In genomic region chr1:30172757-30173156, GRCh38 we compare ENCODE assay signal across 18 cellular contexts.
"Had no signal": no experiment of that assay in that cellular context is flagged by ENCODE, and none has a peak within 500 bp of the region (broad histone marks: within the 10 kb centered on the region; RNA-seq: fewer than 3 reads in every experiment).

No MANE protein-coding gene starts in this region.

- H3K36me3 Mint-ChIP-seq: stimulated activated effector memory CD8-positive, alpha-beta T cell treated with anti-CD3 and anti-CD28 coated beads, Interleukin-12 subunit alpha, Interleukin-12 subunit beta, amount 100 ng/mL, for 72 hours had no signal

- H3K4me3 Mint-ChIP-seq: dendritic cell treated with granulocyte-macrophage colony-stimulating factor and Interleukin-4, amounts not matched to agents 40 ng/mL and 50 ng/mL, for 4 days; natural killer cell; stimulated activated effector memory CD8-positive, alpha-beta T cell treated with anti-CD3 and anti-CD28 coated beads, Interleukin-12 subunit alpha, Interleukin-12 subunit beta, amount 100 ng/mL, for 72 hours had no signal

- H3K9me3 Mint-ChIP-seq: dendritic cell treated with granulocyte-macrophage colony-stimulating factor and Interleukin-4, amounts not matched to agents 40 ng/mL and 50 ng/mL, for 4 days; natural killer cell; stimulated activated effector memory CD8-positive, alpha-beta T cell treated with anti-CD3 and anti-CD28 coated beads, Interleukin-12 subunit alpha, Interleukin-12 subunit beta, amount 100 ng/mL, for 72 hours had no signal

- ATAC-seq: left ventricle myocardium superior; lower lobe of right lung; natural killer cell; pancreas; right lobe of liver; stimulated activated effector memory CD8-positive, alpha-beta T cell treated with anti-CD3 and anti-CD28 coated beads, Interleukin-12 subunit alpha, Interleukin-12 subunit beta, amount 100 ng/mL, for 72 hours; stimulated activated naive CD8-positive, alpha-beta T cell treated with anti-CD3 and anti-CD28 coated beads, Interleukin-15, Interleukin-2, amounts not matched to agents 100 U/mL and 50 U/mL, for 24 hours; upper lobe of right lung had no signal

- H3K36me3 ChIP-seq: lower lobe of right lung, pancreas, right lobe of liver, thoracic aorta, tibial nerve, upper lobe of right lung, uterus had no signal

- H3K27ac Mint-ChIP-seq: dendritic cell treated with granulocyte-macrophage colony-stimulating factor and Interleukin-4, amounts not matched to agents 40 ng/mL and 50 ng/mL, for 4 days; natural killer cell; stimulated activated effector memory CD8-positive, alpha-beta T cell treated with anti-CD3 and anti-CD28 coated beads, Interleukin-12 subunit alpha, Interleukin-12 subunit beta, amount 100 ng/mL, for 72 hours had no signal

- DNase-seq: effector memory CD4-positive, alpha-beta T cell; erythroblast; head of caudate nucleus; left ventricle myocardium superior; lower lobe of right lung; natural killer cell; occipital lobe; pancreas; right lobe of liver; stimulated activated CD4-positive, alpha-beta T cell treated with anti-CD3 and anti-CD28 coated beads, Interleukin-2, amount 100 ng/mL, for 24 hours; stimulated activated CD4-positive, alpha-beta T cell treated with anti-CD3 and anti-CD28 coated beads, Interleukin-4, amount 100 ng/mL, for 24 hours; stimulated activated naive CD8-positive, alpha-beta T cell treated with anti-CD3 and anti-CD28 coated beads, Interleukin-15, Interleukin-2, amounts not matched to agents 100 U/mL and 50 U/mL, for 24 hours; upper lobe of right lung; uterus had no signal

- H3K9me3 ChIP-seq: lower lobe of right lung, pancreas, right lobe of liver, thoracic aorta, tibial nerve, upper lobe of right lung, uterus had no signal

- H3K4me1 ChIP-seq: lower lobe of right lung, pancreas, right lobe of liver, tibial nerve, upper lobe of right lung, uterus had no signal

- H3K4me1 Mint-ChIP-seq: stimulated activated effector memory CD8-positive, alpha-beta T cell treated with anti-CD3 and anti-CD28 coated beads, Interleukin-12 subunit alpha, Interleukin-12 subunit beta, amount 100 ng/mL, for 72 hours had no signal

- H3K27me3 ChIP-seq: tibial nerve, upper lobe of right lung, uterus had no signal

- H3K27ac ChIP-seq: lower lobe of right lung, pancreas, right lobe of liver, thoracic aorta, tibial nerve, upper lobe of right lung, uterus had no signal

- H3K4me3 ChIP-seq: lower lobe of right lung, pancreas, right lobe of liver, thoracic aorta, tibial nerve, upper lobe of right lung, uterus had no signal
